Comparison of ENCODE assay signal across 15 cellular contexts in the genomic region with DNA sequence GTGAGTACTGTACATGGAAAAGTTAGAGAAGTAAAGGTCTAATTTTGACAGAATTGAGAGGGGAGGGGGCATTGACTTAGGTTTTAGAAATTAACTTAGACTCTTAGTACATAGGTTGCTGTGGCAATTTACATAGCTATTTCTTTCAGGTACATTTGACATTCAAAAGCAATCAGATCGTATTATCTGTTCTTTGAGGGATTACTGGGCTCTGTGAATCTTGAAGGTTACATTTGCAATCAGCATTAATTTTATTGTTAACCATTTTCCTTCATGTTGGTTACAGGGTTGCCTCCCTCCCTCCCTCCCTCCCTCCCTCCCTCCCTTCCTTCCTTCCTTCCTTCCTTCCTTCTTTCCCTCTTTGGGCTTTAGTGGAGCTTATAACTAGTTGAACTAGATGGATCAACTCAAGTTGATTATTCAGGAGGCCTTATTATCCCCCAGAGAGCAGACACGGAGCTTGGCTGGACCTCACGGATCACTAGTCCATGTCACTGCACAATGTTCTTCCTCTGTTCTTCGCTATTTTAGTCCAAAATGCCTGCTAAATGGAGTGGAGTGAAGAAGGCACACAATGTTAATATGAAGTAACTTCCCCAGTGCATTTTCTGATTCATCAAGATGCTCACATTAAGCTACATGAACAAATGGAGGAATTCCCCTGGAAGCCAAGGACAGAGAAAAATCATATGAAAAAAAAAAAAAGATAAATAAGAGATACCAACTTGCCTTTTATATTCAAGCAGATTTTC.
"Had no signal": no experiment of that assay in that cellular context is flagged by ENCODE, and none has a peak within 500 bp of the region (broad histone marks: within the 10 kb centered on the region; RNA-seq: fewer than 3 reads in every experiment).

No MANE protein-coding gene starts in this region.

- H3K4me1 Mint-ChIP-seq: activated naive CD8-positive, alpha-beta T cell treated with anti-CD3 and anti-CD28 coated beads for 36 hours had no signal

- H3K4me2 ChIP-seq: neural progenitor cell had no signal

- DNase-seq: activated CD4-positive, alpha-beta T cell treated with anti-CD3 and anti-CD28 coated beads, Interleukin-2, amount 50 U/mL, for 48 hours; activated naive CD8-positive, alpha-beta T cell treated with anti-CD3 and anti-CD28 coated beads for 36 hours; activated T-cell treated with anti-CD3 and anti-CD28 coated beads for 4 hours; amygdala; dorsolateral prefrontal cortex; gastrocnemius medialis; left lung; psoas muscle; stimulated activated naive B cell treated with anti-CD40 and anti-IgM and Interleukin-4, amounts not matched to agents 10 μg/mL and 1 μg/mL and 100 μg/mL, for 72 hours; SW 1271; T-helper 2 cell; upper lobe of right lung had no signal

- H3K27ac Mint-ChIP-seq: activated naive CD8-positive, alpha-beta T cell treated with anti-CD3 and anti-CD28 coated beads for 36 hours; neural progenitor cell; stimulated activated naive B cell treated with anti-CD40 and anti-IgM and Interleukin-4, amounts not matched to agents 10 μg/mL and 1 μg/mL and 100 μg/mL, for 72 hours had no signal

- H3K27me3 Mint-ChIP-seq: activated naive CD8-positive, alpha-beta T cell treated with anti-CD3 and anti-CD28 coated beads for 36 hours had no signal

- H3K9me3 ChIP-seq: gastrocnemius medialis, psoas muscle, upper lobe of right lung had no signal

- H2AFZ ChIP-seq: neural progenitor cell had no signal

- H3K27me3 ChIP-seq: dorsolateral prefrontal cortex, gastrocnemius medialis, left lung, neural progenitor cell, upper lobe of right lung had no signal

- H3K9ac ChIP-seq: neural progenitor cell had no signal

- ATAC-seq: gastrocnemius medialis; left lung; psoas muscle; sciatic nerve; stimulated activated naive B cell treated with anti-CD40 and anti-IgM and Interleukin-4, amounts not matched to agents 10 μg/mL and 1 μg/mL and 100 μg/mL, for 72 hours; upper lobe of right lung had no signal

- H3K4me3 ChIP-seq: dorsolateral prefrontal cortex, gastrocnemius medialis, left lung, neural progenitor cell, psoas muscle, thoracic aorta, upper lobe of right lung had no signal

- H3K36me3 Mint-ChIP-seq: activated naive CD8-positive, alpha-beta T cell treated with anti-CD3 and anti-CD28 coated beads for 36 hours; stimulated activated naive B cell treated with anti-CD40 and anti-IgM and Interleukin-4, amounts not matched to agents 10 μg/mL and 1 μg/mL and 100 μg/mL, for 72 hours had no signal

- H3K27ac ChIP-seq: dorsolateral prefrontal cortex, gastrocnemius medialis, left lung, neural progenitor cell, psoas muscle, thoracic aorta, upper lobe of right lung had no signal

- H3K4me3 Mint-ChIP-seq: activated naive CD8-positive, alpha-beta T cell treated with anti-CD3 and anti-CD28 coated beads for 36 hours; neural progenitor cell; stimulated activated naive B cell treated with anti-CD40 and anti-IgM and Interleukin-4, amounts not matched to agents 10 μg/mL and 1 μg/mL and 100 μg/mL, for 72 hours had no signal

- H3K36me3 ChIP-seq: gastrocnemius medialis, left lung, neural progenitor cell, thoracic aorta, upper lobe of right lung had no signal

- H3K4me1 ChIP-seq: upper lobe of right lung had no signal
